In the genomic region with DNA sequence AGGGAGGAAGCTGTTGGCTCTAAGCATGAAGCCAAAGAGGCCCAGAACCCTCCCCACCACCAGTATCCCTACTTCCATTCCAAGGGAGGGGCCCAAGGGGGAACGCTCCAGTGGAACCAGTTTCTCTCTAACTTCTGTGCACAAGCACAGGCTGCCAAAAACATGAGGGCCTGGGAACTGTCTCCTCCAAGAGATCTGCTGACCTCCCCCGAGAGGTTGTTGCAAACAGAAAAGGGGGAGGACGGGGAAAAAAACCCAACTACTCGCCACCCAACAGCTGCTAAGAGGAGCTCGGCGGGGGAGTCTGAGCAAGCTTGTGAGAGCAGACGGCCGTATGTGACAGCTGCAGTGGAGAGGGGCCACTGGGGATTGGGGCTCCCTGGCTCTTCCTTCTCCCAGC, we compare ENCODE assay signal across 12 cellular contexts.
DNase-seq lines count a peak whose midpoint lies in the region; ATAC-seq and TF ChIP-seq lines count a peak whose summit lies in the region.
"Had no signal": no experiment of that assay in that cellular context is flagged by ENCODE, and none has a peak within 500 bp of the region (broad histone marks: within the 10 kb centered on the region; RNA-seq: fewer than 3 reads in every experiment).

No MANE protein-coding gene starts in this region.

- TF ChIP-seq CTCF in fibroblast of pulmonary artery (IDR thresholded peaks at IDR 0.05; ENCODE audit: low read length, missing control alignments): no peak
- TF ChIP-seq CTCF in nephron progenitor cell (IDR thresholded peaks at IDR 0.05): no peak

- ATAC-seq in stimulated activated naive CD8-positive, alpha-beta T cell treated with anti-CD3 and anti-CD28 coated beads, Interleukin-15, amount 100 ng/mL, for 72 hours: no peak
- no peak for ATAC-seq in stimulated activated naive CD8-positive, alpha-beta T cell treated with anti-CD3 and anti-CD28 coated beads, Interleukin-15, Interleukin-2, amounts not matched to agents 100 U/mL and 50 U/mL, for 24 hours
- no peak for ATAC-seq in HG02973 (IDR thresholded peaks at IDR 0.05; ENCODE audit: unreplicated experiment)
- ATAC-seq in GM18868 (IDR thresholded peaks at IDR 0.05; ENCODE audit: unreplicated experiment): no peak

- H3K27ac Mint-ChIP-seq in stimulated activated naive CD8-positive, alpha-beta T cell treated with anti-CD3 and anti-CD28 coated beads, Interleukin-15, amount 100 ng/mL, for 72 hours: peak overlapping the region; percentile 60 to 72
- peak overlapping the region; percentile 32 for H3K27ac Mint-ChIP-seq in nephron progenitor cell

- peaks cover 42% of the 10 kb centered on the region for H3K36me3 Mint-ChIP-seq in nephron progenitor cell (ENCODE audit: low read depth)

- peaks cover 49% of the 10 kb centered on the region for H3K4me1 Mint-ChIP-seq in stimulated activated naive CD8-positive, alpha-beta T cell treated with anti-CD3 and anti-CD28 coated beads, Interleukin-15, amount 100 ng/mL, for 72 hours
- H3K4me1 Mint-ChIP-seq in nephron progenitor cell: peaks cover 23% of the 10 kb centered on the region

- no peak overlapping the region for H3K4me3 ChIP-seq in fibroblast of pulmonary artery (replicated peaks; ENCODE audit: low read depth, low read length)
- H3K4me3 ChIP-seq: GM23248 had no signal

- no peaks in the 10 kb centered on the region for H3K27me3 Mint-ChIP-seq in stimulated activated naive CD8-positive, alpha-beta T cell treated with anti-CD3 and anti-CD28 coated beads, Interleukin-15, amount 100 ng/mL, for 72 hours
- peaks cover 2% of the 10 kb centered on the region for H3K27me3 Mint-ChIP-seq in nephron progenitor cell (ENCODE audit: low read depth, poor library complexity)
- H3K27me3 Mint-ChIP-seq: activated naive CD4-positive, alpha-beta T cell treated with anti-CD3 and anti-CD28 coated beads, Interleukin-2, amount 10 ng/mL, durations not matched to agents 7 days and 5 days had no signal

- no peak overlapping the region for H3K4me3 Mint-ChIP-seq in stimulated activated naive CD8-positive, alpha-beta T cell treated with anti-CD3 and anti-CD28 coated beads, Interleukin-15, amount 100 ng/mL, for 72 hours
- H3K4me3 Mint-ChIP-seq in nephron progenitor cell: no peak overlapping the region
- H3K4me3 Mint-ChIP-seq: activated naive CD4-positive, alpha-beta T cell treated with anti-CD3 and anti-CD28 coated beads, Interleukin-2, amount 10 ng/mL, durations not matched to agents 7 days and 5 days had no signal

- peaks cover 5% of the 10 kb centered on the region in 2 donors for H3K9me3 Mint-ChIP-seq in stimulated activated naive CD8-positive, alpha-beta T cell treated with anti-CD3 and anti-CD28 coated beads, Interleukin-15, amount 100 ng/mL, for 72 hours
- H3K9me3 Mint-ChIP-seq in nephron progenitor cell: peaks cover 10% of the 10 kb centered on the region

- DNase-seq in stimulated activated naive CD8-positive, alpha-beta T cell treated with anti-CD3 and anti-CD28 coated beads, Interleukin-15, amount 100 ng/mL, for 72 hours: no peak
- no peak for DNase-seq in stimulated activated naive CD8-positive, alpha-beta T cell treated with anti-CD3 and anti-CD28 coated beads, Interleukin-15, Interleukin-2, amounts not matched to agents 100 U/mL and 50 U/mL, for 24 hours
- DNase-seq in fibroblast of pulmonary artery (ENCODE audit: low read depth) (peak; percentile 39), nephron progenitor cell (no peak), middle frontal gyrus (ENCODE audit: extremely low spot score, low spot score) (no peak), DMS153 treated with DMSO at 0.1 percent for 48 hours (lab: John Stamatoyannopoulos, UW; ENCODE audit: unreplicated experiment) (no peak)
- DNase-seq: activated naive CD4-positive, alpha-beta T cell treated with anti-CD3 and anti-CD28 coated beads, Interleukin-2, amount 10 ng/mL, durations not matched to agents 7 days and 5 days; GM23248; NCI-H2107; T1000 had no signal
